28 cellular contexts compared by ENCODE assay signal in genomic region chr20:21159658-21160380, GRCh38. TPM values are rescaled to one million over a fixed set of nuclear protein-coding genes. Genes with fewer than 3 reads are reported as not detected.
DNase-seq lines count a peak whose midpoint lies in the region; ATAC-seq, FAIRE-seq and TF ChIP-seq lines count a peak whose summit lies in the region.
"Had no signal": no experiment of that assay in that cellular context is flagged by ENCODE, and none has a peak within 500 bp of the region (broad histone marks: within the 10 kb centered on the region; RNA-seq: fewer than 3 reads in every experiment).

No MANE protein-coding gene starts in this region.

- H3K27me3 Mint-ChIP-seq in GM23338 (ENCODE audit: insufficient read depth, low read depth, poor library complexity): no peaks in the 10 kb centered on the region
- H3K27me3 Mint-ChIP-seq: activated B cell treated with CpG ODN at 0.5 μM for 24 hours; activated naive CD8-positive, alpha-beta T cell treated with anti-CD3 and anti-CD28 coated beads, Interleukin-2, amount 50 U/mL, for 24 hours; natural killer cell treated with Interleukin-12 subunit alpha and Interleukin-12 subunit beta and Interleukin-15 and Interleukin-18, amount 100 ng/mL, for 72 hours; progenitor cell of endocrine pancreas; stimulated activated naive CD8-positive, alpha-beta T cell treated with anti-CD3 and anti-CD28 coated beads, Interleukin-15, Interleukin-2, amounts not matched to agents 100 ng/mL and 50 ng/mL, for 24 hours had no signal

- H3K4me1 Mint-ChIP-seq in GM23338: peaks cover 13% of the 10 kb centered on the region
- H3K4me1 Mint-ChIP-seq: activated naive CD8-positive, alpha-beta T cell treated with anti-CD3 and anti-CD28 coated beads, Interleukin-2, amount 50 U/mL, for 24 hours had no signal

- H3K27me3 ChIP-seq in GM23338 (ENCODE audit: insufficient read depth) (no peaks in the 10 kb centered on the region), OCI-LY3 (ENCODE audit: low read depth, low read length) (no peaks in the 10 kb centered on the region), bronchial epithelial cell (ENCODE audit: control insufficient read depth, insufficient read depth, low read length) (no peaks in the 10 kb centered on the region), stomach smooth muscle (ENCODE audit: control insufficient read depth in 1 of 2, insufficient read depth in 2 of 2, low read length in 2 of 2) (no peaks in the 10 kb centered on the region)
- H3K27me3 ChIP-seq: body of pancreas, colonic mucosa had no signal

- peak; percentile 52 for FAIRE-seq in bronchial epithelial cell (lab: Jason Lieb, UNC)
- FAIRE-seq: H1, small intestine had no signal

- H3K36me3 ChIP-seq in GM23338 (ENCODE audit: insufficient read depth): no peaks in the 10 kb centered on the region; the same call in 1 of the 2 replicates
- H3K36me3 ChIP-seq in OCI-LY3 (replicated peaks; ENCODE audit: low read depth, low read length): peaks cover 4% of the 10 kb centered on the region
- H3K36me3 ChIP-seq in bronchial epithelial cell (ENCODE audit: control insufficient read depth, insufficient read depth, low read length): no peaks in the 10 kb centered on the region
- peaks cover 16% of the 10 kb centered on the region in 2 donors for H3K36me3 ChIP-seq in stomach smooth muscle (ENCODE audit: control insufficient read depth in 2 of 2, insufficient read depth in 2 of 2, low read length in 2 of 2)
- H3K36me3 ChIP-seq: colonic mucosa had no signal

- H3K79me2 ChIP-seq in GM23338 (replicated peaks; ENCODE audit: insufficient read depth) (no peaks in the 10 kb centered on the region), OCI-LY3 (ENCODE audit: low read length) (no peaks in the 10 kb centered on the region)

- H3K9ac ChIP-seq in OCI-LY3 (ENCODE audit: low read length): no peak overlapping the region
- H3K9ac ChIP-seq in stomach smooth muscle (ENCODE audit: low read length in 2 of 2): no peak overlapping the region

- H3K9me3 Mint-ChIP-seq in GM23338: no peaks in the 10 kb centered on the region
- H3K9me3 Mint-ChIP-seq: activated B cell treated with CpG ODN at 0.5 μM for 24 hours; activated naive CD8-positive, alpha-beta T cell treated with anti-CD3 and anti-CD28 coated beads, Interleukin-2, amount 50 U/mL, for 24 hours; natural killer cell treated with Interleukin-12 subunit alpha and Interleukin-12 subunit beta and Interleukin-15 and Interleukin-18, amount 100 ng/mL, for 72 hours; stimulated activated naive CD8-positive, alpha-beta T cell treated with anti-CD3 and anti-CD28 coated beads, Interleukin-15, Interleukin-2, amounts not matched to agents 100 ng/mL and 50 ng/mL, for 24 hours; T-helper 1 cell treated with Interleukin-12 subunit alpha and Interleukin-12 subunit beta and Interleukin-4 antibody, amounts not matched to agents 30 μg/mL and 1 μg/mL, for 36 hours had no signal

- H3K36me3 Mint-ChIP-seq in GM23338 (ENCODE audit: low read depth): peaks cover 18% of the 10 kb centered on the region

- DNase-seq in GM23338 (ENCODE audit: low spot score): no peak
- DNase-seq in bronchial epithelial cell (ENCODE audit: low read depth): no peak
- no peak for DNase-seq in NAMALWA (ENCODE audit: low spot score)
- DNase-seq in NCI-H2029 treated with DMSO at 0.1 percent for 48 hours (lab: John Stamatoyannopoulos, UW): no peak
- DNase-seq: activated B cell treated with CpG ODN at 0.5 μM for 24 hours; activated CD4-positive, alpha-beta T cell treated with anti-CD3 and anti-CD28 coated beads, Interleukin-2, amount 50 U/mL, for 48 hours; activated effector memory CD4-positive, alpha-beta T cell treated with anti-CD3 and anti-CD28 coated beads, Interleukin-2, amount 50 U/mL, for 16 hours; activated naive CD8-positive, alpha-beta T cell treated with anti-CD3 and anti-CD28 coated beads, Interleukin-2, amount 50 U/mL, for 24 hours; body of pancreas; colonic mucosa; DND-41; mesendoderm; NCI-H1694; NCI-H774; small intestine; stimulated activated CD4-positive, alpha-beta T cell treated with anti-CD3 and anti-CD28 coated beads, Interleukin-2, amount 100 ng/mL, for 48 hours; trophoblast cell had no signal

- H3K9me3 ChIP-seq in OCI-LY3 (ENCODE audit: insufficient read depth, low read length) (no peaks in the 10 kb centered on the region), stomach smooth muscle (ENCODE audit: control insufficient read depth in 2 of 2, low read length in 2 of 2) (no peaks in the 10 kb centered on the region)
- H3K9me3 ChIP-seq: body of pancreas, colonic mucosa had no signal

- H3K4me2 ChIP-seq in GM23338 (no peak overlapping the region), OCI-LY3 (ENCODE audit: low read length) (peak overlapping the region; percentile 37)

- no peak for TF ChIP-seq CTCF in GM23338 (conservative IDR thresholded peaks at IDR 0.05; ENCODE audit: low read depth in 2 of 2)
- TF ChIP-seq CTCF in OCI-LY3 (IDR thresholded peaks at IDR 0.05; ENCODE audit: low read depth, low read length): no peak
- no peak for TF ChIP-seq CTCF in bronchial epithelial cell (IDR thresholded peaks at IDR 0.05; ENCODE audit: insufficient read depth, low read length, severe bottlenecking)

- H2AFZ ChIP-seq in GM23338 (no peak overlapping the region), OCI-LY3 (ENCODE audit: low read depth, low read length) (no peak overlapping the region)

- H3K27ac ChIP-seq in GM23338 (ENCODE audit: low read depth): no peak overlapping the region
- no peak overlapping the region for H3K27ac ChIP-seq in OCI-LY3 (ENCODE audit: low read length)
- peak overlapping the region; percentile 37 for H3K27ac ChIP-seq in stomach smooth muscle (ENCODE audit: low read length)
- H3K27ac ChIP-seq: body of pancreas, colonic mucosa had no signal

- H3K4me1 ChIP-seq in GM23338 (ENCODE audit: insufficient read depth) (0 out of 2 replicates have a peak, but pooled peaks cover 9% of the 10 kb centered on the region), OCI-LY3 (ENCODE audit: low read length) (peaks cover 13% of the 10 kb centered on the region), stomach smooth muscle (ENCODE audit: control insufficient read depth, insufficient read depth, low read length) (peaks cover 5% of the 10 kb centered on the region)
- H3K4me1 ChIP-seq: body of pancreas, colonic mucosa had no signal

- no peaks in the 10 kb centered on the region for H4K20me1 ChIP-seq in GM23338 (replicated peaks; ENCODE audit: insufficient read depth)
- H4K20me1 ChIP-seq in OCI-LY3 (ENCODE audit: insufficient read depth, low read length): no peaks in the 10 kb centered on the region

- H3K27ac Mint-ChIP-seq in GM23338: peak overlapping the region; percentile 43; the same call in 1 of the 2 replicates
- H3K27ac Mint-ChIP-seq: activated B cell treated with CpG ODN at 0.5 μM for 24 hours; activated naive CD8-positive, alpha-beta T cell treated with anti-CD3 and anti-CD28 coated beads, Interleukin-2, amount 50 U/mL, for 24 hours; progenitor cell of endocrine pancreas; stimulated activated naive CD8-positive, alpha-beta T cell treated with anti-CD3 and anti-CD28 coated beads, Interleukin-15, Interleukin-2, amounts not matched to agents 100 ng/mL and 50 ng/mL, for 24 hours; T-helper 1 cell treated with Interleukin-12 subunit alpha and Interleukin-12 subunit beta and Interleukin-4 antibody, amounts not matched to agents 30 μg/mL and 1 μg/mL, for 36 hours had no signal

- no peak overlapping the region for H3K4me3 Mint-ChIP-seq in GM23338
- H3K4me3 Mint-ChIP-seq: activated B cell treated with CpG ODN at 0.5 μM for 24 hours; activated naive CD8-positive, alpha-beta T cell treated with anti-CD3 and anti-CD28 coated beads, Interleukin-2, amount 50 U/mL, for 24 hours; natural killer cell treated with Interleukin-12 subunit alpha and Interleukin-12 subunit beta and Interleukin-15 and Interleukin-18, amount 100 ng/mL, for 72 hours; stimulated activated naive CD8-positive, alpha-beta T cell treated with anti-CD3 and anti-CD28 coated beads, Interleukin-15, Interleukin-2, amounts not matched to agents 100 ng/mL and 50 ng/mL, for 24 hours; T-helper 1 cell treated with Interleukin-12 subunit alpha and Interleukin-12 subunit beta and Interleukin-4 antibody, amounts not matched to agents 30 μg/mL and 1 μg/mL, for 36 hours had no signal

- no peaks in the 10 kb centered on the region for H3F3A ChIP-seq in GM23338 (replicated peaks; ENCODE audit: low read depth)

- ATAC-seq in GM23338 (no peak), GM21528 (IDR thresholded peaks at IDR 0.05; ENCODE audit: low FRiP score, unreplicated experiment) (no peak), HG03135 (IDR thresholded peaks at IDR 0.05; ENCODE audit: unreplicated experiment) (no peak)
- ATAC-seq: activated naive CD8-positive, alpha-beta T cell treated with anti-CD3 and anti-CD28 coated beads, Interleukin-2, amount 50 U/mL, for 24 hours; body of pancreas; left colon had no signal

- H3K4me3 ChIP-seq in GM23338 (no peak overlapping the region), OCI-LY3 (ENCODE audit: low read length) (no peak overlapping the region), bronchial epithelial cell (ENCODE audit: low read depth, low read length) (no peak overlapping the region), stomach smooth muscle (ENCODE audit: low read length in 2 of 2) (no peak overlapping the region)
- H3K4me3 ChIP-seq: body of pancreas, colonic mucosa had no signal

- no peaks in the 10 kb centered on the region for H3K9me2 ChIP-seq in GM23338 (ENCODE audit: insufficient read depth)

TF ChIP-seq in GM23338, 12 proteins besides CTCF, POLR2A, EP300 and RAD21 (continues in another document):
- TF ChIP-seq ZNF331 (CRISPR knock-in tag; IDR thresholded peaks at IDR 0.05; ENCODE audit: low read depth) (no peak), CREB1 (CRISPR knock-in tag; IDR thresholded peaks at IDR 0.05; ENCODE audit: low read depth) (no peak), EZH2phosphoT487 (IDR thresholded peaks at IDR 0.05; ENCODE audit: unreplicated experiment) (no peak), POLR2AphosphoS5 (IDR thresholded peaks at IDR 0.05; ENCODE audit: low read depth) (no peak), EZH2 (IDR thresholded peaks at IDR 0.05; ENCODE audit: low read depth, unreplicated experiment) (no peak), NANOG (IDR thresholded peaks at IDR 0.05; ENCODE audit: borderline replicate concordance) (no peak)

RNA-seq across cellular contexts. Expression of gene KIZ, which starts 33.9 kb away (rescaled TPM):
- 63.6 and 87.7 TPM in 2 replicates for total RNA-seq in GM23338 (2014; rRNA removed; shearing (Covaris generic))
- 52.5 and 58.3 TPM in 2 replicates for polyA plus RNA-seq in GM23338 (2016; fragmentation: Nextera tagmentation; extraction: Ambion mirVana)
- total RNA-seq in bronchial epithelial cell: 12.9 and 37.4 TPM in 2 replicates

RNA-seq across cellular contexts. Expression of gene LINC00237, which starts 53.7 kb away (rescaled TPM):
- 0.31 TPM in 1 of 2 replicates, not detected in the other for total RNA-seq in GM23338 (2014; rRNA removed; shearing (Covaris generic))
- 2.0 and 2.6 TPM in 2 replicates for polyA plus RNA-seq in GM23338 (2016; fragmentation: Nextera tagmentation; extraction: Ambion mirVana)
- total RNA-seq in bronchial epithelial cell: not detected in 2 replicates
- total RNA-seq: activated B cell treated with CpG ODN at 0.5 μM for 24 hours; body of pancreas; colonic mucosa; left colon; M059J; natural killer cell treated with Interleukin-12 subunit alpha and Interleukin-12 subunit beta and Interleukin-15 and Interleukin-18, amount 100 ng/mL, for 72 hours; progenitor cell of endocrine pancreas had no signal
- polyA plus RNA-seq: small intestine had no signal
